In the genomic region with DNA sequence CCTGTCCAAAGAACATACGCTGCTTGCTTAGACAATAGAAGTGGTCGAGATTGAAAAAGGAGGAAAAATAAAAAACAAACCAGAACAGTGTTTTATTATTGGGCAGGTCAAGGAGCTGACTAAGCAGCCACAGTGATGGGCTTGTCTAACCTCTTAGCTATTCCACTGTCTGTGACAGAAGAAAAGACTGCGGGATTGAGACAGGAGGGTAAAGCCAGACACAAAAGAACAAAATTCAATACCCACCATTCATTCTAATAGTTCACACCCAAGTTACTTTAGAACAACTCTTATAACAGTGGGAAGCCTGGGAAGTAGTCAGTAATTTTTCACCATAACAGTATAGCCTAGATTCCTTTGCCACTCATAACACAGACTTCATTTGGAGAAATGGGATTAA, we compare ENCODE assay signal across 18 cellular contexts.
DNase-seq lines count a peak whose midpoint lies in the region; FAIRE-seq and TF ChIP-seq lines count a peak whose summit lies in the region.
"Had no signal": no experiment of that assay in that cellular context is flagged by ENCODE, and none has a peak within 500 bp of the region (broad histone marks: within the 10 kb centered on the region; RNA-seq: fewer than 3 reads in every experiment).

No MANE protein-coding gene starts in this region.

- DNase-seq in mammary epithelial cell (peak; percentile 29), MCF 10A (ENCODE audit: unreplicated experiment) (no peak), SK-N-SH (no peak), foreskin fibroblast (peak; percentile 29 to 58), urothelium cell line (ENCODE audit: low spot score) (peak; percentile 46), HK-2 (ENCODE audit: unreplicated experiment) (no peak), NCI-H524 (lab: John Stamatoyannopoulos, UW) (no peak), cerebellum (ENCODE audit: low spot score) (no peak)
- DNase-seq: 8988T; Calu3; CD4-positive, alpha-beta memory T cell; MM.1S; NCI-H1105 treated with DMSO at 0.1 percent for 48 hours; NCI-H187 treated with DMSO at 0.1 percent for 48 hours; NCI-H2171; NCI-H510A had no signal

- no peak overlapping the region for H3K27ac Mint-ChIP-seq in MCF 10A (ENCODE audit: low read depth, unreplicated experiment)
- H3K27ac Mint-ChIP-seq: CD4-positive, alpha-beta memory T cell had no signal

- H2AFZ ChIP-seq in mammary epithelial cell (ENCODE audit: low read depth, low read length) = no peak overlapping the region
- H2AFZ ChIP-seq in SK-N-SH (ENCODE audit: low read depth) = no peak overlapping the region

- H3K79me2 ChIP-seq in mammary epithelial cell (ENCODE audit: insufficient read depth, low read length) (no peaks in the 10 kb centered on the region), SK-N-SH (ENCODE audit: insufficient read depth) (no peaks in the 10 kb centered on the region)

- TF ChIP-seq RAD21 in SK-N-SH (IDR thresholded peaks at IDR 0.05; ENCODE audit: low read length) = no peak

- no peak for TF ChIP-seq EP300 in SK-N-SH (IDR thresholded peaks at IDR 0.05; ENCODE audit: borderline replicate concordance in 1 of 2, low read depth in 1 of 2, low read length in 1 of 2)

- H3K27ac ChIP-seq in mammary epithelial cell (ENCODE audit: insufficient read depth, low read depth, low read length) (no peak overlapping the region), SK-N-SH (ENCODE audit: low read depth in 2 of 2, low read length in 1 of 2) (peak overlapping the region; percentile 8 to 53; a peak in 2 of 4 replicates)
- H3K27ac ChIP-seq: KMS-11, SK-N-MC had no signal

- H3K4me3 Mint-ChIP-seq in MCF 10A (ENCODE audit: unreplicated experiment) = no peak overlapping the region
- H3K4me3 Mint-ChIP-seq: CD4-positive, alpha-beta memory T cell had no signal

- H3K36me3 Mint-ChIP-seq in MCF 10A (ENCODE audit: insufficient read depth, unreplicated experiment) = no peaks in the 10 kb centered on the region
- H3K36me3 Mint-ChIP-seq: CD4-positive, alpha-beta memory T cell had no signal

- 80% methylated on average over 3 of the region's 3 CpGs for WGBS in mammary epithelial cell (ENCODE audit: low coverage, missing lambda C conversion rate)
- 75% methylated on average over 3 of the region's 3 CpGs for WGBS in SK-N-SH (ENCODE audit: low lambda C conversion rate)

- BruUV-seq in mammary epithelial cell (replicated peaks; lab: Mats Ljungman, UMichigan) (no TSS peak), MCF 10A (replicated peaks; lab: Mats Ljungman, UMichigan) (no TSS peak)

- intact Hi-C loops in mammary epithelial cell (cut with micrococcal nuclease) = no loop called here
- intact Hi-C loops in MCF 10A (cut with micrococcal nuclease) = no loop called here

- no peaks in the 10 kb centered on the region for H4K20me1 ChIP-seq in mammary epithelial cell (ENCODE audit: insufficient read depth, low read length)
- no peaks in the 10 kb centered on the region for H4K20me1 ChIP-seq in SK-N-SH (ENCODE audit: insufficient read depth)

- POLR2A ChIA-PET in MCF 10A (lab: Yijun Ruan, JAX) = interaction anchor here (1.0 kb wide), 1 partner anchor 11 kb away, joined by 3 read pairs; no protein-coding TSS in a partner anchor
- POLR2A ChIA-PET in SK-N-SH (lab: Yijun Ruan, JAX) = no interaction called here

- dilution Hi-C loops in mammary epithelial cell (cut with HindIII; ENCODE audit: low sequenced_read_pairs) = loop anchor here (25.0 kb wide), 1 partner anchor 375 kb away; no protein-coding TSS in a partner anchor

- H3K4me1 Mint-ChIP-seq in MCF 10A (ENCODE audit: insufficient read depth, unreplicated experiment) = no peaks in the 10 kb centered on the region
- H3K4me1 Mint-ChIP-seq: CD4-positive, alpha-beta memory T cell had no signal

- H3K36me3 ChIP-seq in mammary epithelial cell (ENCODE audit: insufficient read depth, low read length) = no peaks in the 10 kb centered on the region
- H3K36me3 ChIP-seq in SK-N-SH (replicated peaks in 1 of 2; ENCODE audit: control insufficient read depth in 1 of 2, insufficient read depth in 2 of 2, low read length in 1 of 2) = no peaks in the 10 kb centered on the region

- peaks cover 33% of the 10 kb centered on the region for H3K27me3 Mint-ChIP-seq in MCF 10A (ENCODE audit: insufficient read depth, unreplicated experiment)

- H3K27me3 ChIP-seq in mammary epithelial cell (ENCODE audit: insufficient read depth, low read length) (no peaks in the 10 kb centered on the region), SK-N-SH (ENCODE audit: insufficient read depth) (no peaks in the 10 kb centered on the region)

- in situ Hi-C loops in mammary epithelial cell (cut with MboI; ENCODE audit: low sequenced_read_pairs in 2 of 2) = no loop called here

- no peaks in the 10 kb centered on the region for H3K4me1 ChIP-seq in mammary epithelial cell (ENCODE audit: insufficient read depth, low read length)
- H3K4me1 ChIP-seq in SK-N-SH (ENCODE audit: control insufficient read depth in 1 of 2, insufficient read depth in 2 of 2, low read depth in 1 of 2, low read length in 1 of 2) = peaks cover 15 to 32% of the 10 kb centered on the region in 2 experiments; a peak in 3 of 4 replicates

- no peaks in the 10 kb centered on the region for H3K9me2 ChIP-seq in SK-N-SH

- no peaks in the 10 kb centered on the region for H3K9me3 Mint-ChIP-seq in MCF 10A (ENCODE audit: unreplicated experiment)

- H3K4me3 ChIP-seq in mammary epithelial cell (replicated peaks in 1 of 3; ENCODE audit: insufficient read depth in 1 of 3, low read depth in 2 of 3, low read length in 3 of 3) (no peak overlapping the region), SK-N-SH (ENCODE audit: low read depth in 2 of 2, low read length in 1 of 2) (no peak overlapping the region), foreskin fibroblast (ENCODE audit: low read depth in 1 of 2, low read length in 2 of 2) (no peak overlapping the region)
- H3K4me3 ChIP-seq: SK-N-MC had no signal

- H3K4me2 ChIP-seq in mammary epithelial cell (ENCODE audit: insufficient read depth, low read depth, low read length) = no peak overlapping the region
- 0 out of 2 replicates have a peak overlapping the region, but pooled peaks have one; percentile 10 for H3K4me2 ChIP-seq in SK-N-SH
- H3K4me2 ChIP-seq: KMS-11 had no signal

- peaks cover 5% of the 10 kb centered on the region for H3F3A ChIP-seq in SK-N-SH (replicated peaks; ENCODE audit: insufficient read depth)

- H3K9ac ChIP-seq in mammary epithelial cell (ENCODE audit: insufficient read depth, low read length) = no peak overlapping the region
- H3K9ac ChIP-seq in SK-N-SH = no peak overlapping the region
- H3K9ac ChIP-seq: KMS-11 had no signal

- TF ChIP-seq CTCF in mammary epithelial cell (conservative IDR thresholded peaks at IDR 0.05 in 1 of 2, IDR thresholded peaks at IDR 0.05 in 1 of 2; ENCODE audit: extremely low read depth in 1 of 2, insufficient read depth in 1 of 2, low read depth in 1 of 2, low read length in 2 of 2) (no peak), MCF 10A (IDR thresholded peaks at IDR 0.05; ENCODE audit: unreplicated experiment) (no peak), SK-N-SH (IDR thresholded peaks at IDR 0.05) (no peak), foreskin fibroblast (IDR thresholded peaks at IDR 0.05; ENCODE audit: low read depth, low read length) (no peak)

- no peak for FAIRE-seq in urothelium cell line (lab: Jason Lieb, UNC)

- CTCF ChIA-PET in mammary epithelial cell (lab: Charles Lee; ENCODE audit: low non-redundant PET) (no interaction called here), MCF 10A (lab: Yijun Ruan, JAX) (interaction anchor here (0.6 to 1.6 kb wide), 4 partner anchors 24 to 568 kb away, joined by 3 to 6 read pairs (median 3); no protein-coding TSS in a partner anchor), SK-N-SH (lab: Yijun Ruan, JAX) (interaction anchor here (1.1 to 2.0 kb wide), 2 partner anchors 10 to 23 kb away, joined by 4 to 5 read pairs; no protein-coding TSS in a partner anchor)

- H3K9me3 ChIP-seq in mammary epithelial cell (replicated peaks; ENCODE audit: insufficient read depth, low read length) (no peaks in the 10 kb centered on the region), SK-N-SH (no peaks in the 10 kb centered on the region)

TF ChIP-seq in SK-N-SH, 30 proteins besides CTCF, POLR2A, EP300 and RAD21 (continues in another document):
- TF ChIP-seq EZH2phosphoT487 (IDR thresholded peaks at IDR 0.05; ENCODE audit: borderline replicate concordance, low read depth) = no peak
- no peak for TF ChIP-seq SMC3 (IDR thresholded peaks at IDR 0.05; ENCODE audit: low read depth, low read length)
- TF ChIP-seq FOSL2 (IDR thresholded peaks at IDR 0.05; ENCODE audit: borderline replicate concordance, low read depth) = no peak
- TF ChIP-seq FOXM1 (IDR thresholded peaks at IDR 0.05; ENCODE audit: low read depth) = no peak
- no peak for TF ChIP-seq FOXJ3 (CRISPR knock-in tag; IDR thresholded peaks at IDR 0.05)
- TF ChIP-seq GATA2 (CRISPR knock-in tag; IDR thresholded peaks at IDR 0.05) = no peak
- TF ChIP-seq, protein P1, sequence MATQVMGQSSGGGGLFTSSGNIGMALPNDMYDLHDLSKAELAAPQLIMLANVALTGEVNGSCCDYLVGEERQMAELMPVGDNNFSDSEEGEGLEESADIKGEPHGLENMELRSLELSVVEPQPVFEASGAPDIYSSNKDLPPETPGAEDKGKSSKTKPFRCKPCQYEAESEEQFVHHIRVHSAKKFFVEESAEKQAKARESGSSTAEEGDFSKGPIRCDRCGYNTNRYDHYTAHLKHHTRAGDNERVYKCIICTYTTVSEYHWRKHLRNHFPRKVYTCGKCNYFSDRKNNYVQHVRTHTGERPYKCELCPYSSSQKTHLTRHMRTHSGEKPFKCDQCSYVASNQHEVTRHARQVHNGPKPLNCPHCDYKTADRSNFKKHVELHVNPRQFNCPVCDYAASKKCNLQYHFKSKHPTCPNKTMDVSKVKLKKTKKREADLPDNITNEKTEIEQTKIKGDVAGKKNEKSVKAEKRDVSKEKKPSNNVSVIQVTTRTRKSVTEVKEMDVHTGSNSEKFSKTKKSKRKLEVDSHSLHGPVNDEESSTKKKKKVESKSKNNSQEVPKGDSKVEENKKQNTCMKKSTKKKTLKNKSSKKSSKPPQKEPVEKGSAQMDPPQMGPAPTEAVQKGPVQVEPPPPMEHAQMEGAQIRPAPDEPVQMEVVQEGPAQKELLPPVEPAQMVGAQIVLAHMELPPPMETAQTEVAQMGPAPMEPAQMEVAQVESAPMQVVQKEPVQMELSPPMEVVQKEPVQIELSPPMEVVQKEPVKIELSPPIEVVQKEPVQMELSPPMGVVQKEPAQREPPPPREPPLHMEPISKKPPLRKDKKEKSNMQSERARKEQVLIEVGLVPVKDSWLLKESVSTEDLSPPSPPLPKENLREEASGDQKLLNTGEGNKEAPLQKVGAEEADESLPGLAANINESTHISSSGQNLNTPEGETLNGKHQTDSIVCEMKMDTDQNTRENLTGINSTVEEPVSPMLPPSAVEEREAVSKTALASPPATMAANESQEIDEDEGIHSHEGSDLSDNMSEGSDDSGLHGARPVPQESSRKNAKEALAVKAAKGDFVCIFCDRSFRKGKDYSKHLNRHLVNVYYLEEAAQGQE (IDR thresholded peaks at IDR 0.05; ENCODE audit: low read depth, low read length) = no peak
- TF ChIP-seq TAF1 (IDR thresholded peaks at IDR 0.05; ENCODE audit: borderline replicate concordance, low read depth, low read length) = no peak

Comparison
In these comparisons a context has a peak if more than half of its experiments do, and no peak if none do; other contexts are left out.
1. DNase-seq: peak in mammary epithelial cell (single experiment), foreskin fibroblast (2 of 2) and urothelium cell line (single experiment); none in MCF 10A (single experiment), SK-N-SH (single experiment), HK-2 (single experiment), NCI-H524 (0 of 2) and cerebellum (single experiment).